17 cellular contexts compared by ENCODE assay signal in genomic region chrX:28851871-28852270, GRCh38.
A peak's percentile ranks its signal among the peaks of the same experiment; 100 is the strongest.
DNase-seq lines count a peak whose midpoint lies in the region; ATAC-seq and TF ChIP-seq lines count a peak whose summit lies in the region.
"Had no signal": no experiment of that assay in that cellular context is flagged by ENCODE, and none has a peak within 500 bp of the region (broad histone marks: within the 10 kb centered on the region; RNA-seq: fewer than 3 reads in every experiment).

No MANE protein-coding gene starts in this region.

- peak overlapping the region in 7 of 12 donors; percentile 38 to 73 (median 46) for H3K27ac ChIP-seq in heart left ventricle
- H3K27ac ChIP-seq in right atrium auricular region = peak overlapping the region in 1 of 2 donors; percentile 57
- H3K27ac ChIP-seq in layer of hippocampus (ENCODE audit: low read depth, low read length) = peak overlapping the region; percentile 0
- H3K27ac ChIP-seq: BLaER1 had no signal

- H3K4me1 ChIP-seq in heart left ventricle (peaks cover 0 to 3% (median 0%) of the 10 kb centered on the region in 12 donors), right atrium auricular region (no peaks in the 10 kb centered on the region), BE2C (no peaks in the 10 kb centered on the region)
- H3K4me1 ChIP-seq: BLaER1 had no signal

- no peak overlapping the region for H3K27ac Mint-ChIP-seq in WTC11
- H3K27ac Mint-ChIP-seq: CD4-positive, alpha-beta memory T cell had no signal

- CTCF ChIA-PET in WTC11 (lab: Charles Lee) = no interaction called here

- no peak overlapping the region for H3K4me3 Mint-ChIP-seq in WTC11
- H3K4me3 Mint-ChIP-seq: CD4-positive, alpha-beta memory T cell had no signal

- no peak for DNase-seq in heart left ventricle
- no peak for DNase-seq in right atrium auricular region (ENCODE audit: low spot score)
- peak; percentile 13 for DNase-seq in pons (ENCODE audit: low spot score)
- no peak for DNase-seq in NCI-H748 (lab: John Stamatoyannopoulos, UW; ENCODE audit: unreplicated experiment)
- no peak for DNase-seq in BE2C
- no peak for DNase-seq in WTC11 (ENCODE audit: low spot score)
- DNase-seq: Calu3; CD4-positive, alpha-beta memory T cell; GF-D8; NCI-H1105 treated with DMSO at 0.1 percent for 48 hours; NCI-H1694; NCI-H82; OCI-M1; SHP77 treated with DMSO at 0.1 percent for 48 hours had no signal

- 30 to 72% (median 53%) methylated on average over 1 of the region's 1 CpG for WGBS in heart left ventricle, 4 donors

- no peaks in the 10 kb centered on the region for H3K27me3 ChIP-seq in heart left ventricle
- H3K27me3 ChIP-seq in right atrium auricular region = no peaks in the 10 kb centered on the region
- H3K27me3 ChIP-seq in layer of hippocampus (ENCODE audit: control insufficient read depth, insufficient read depth, low read length) = no peaks in the 10 kb centered on the region
- H3K27me3 ChIP-seq in BE2C = no peaks in the 10 kb centered on the region
- H3K27me3 ChIP-seq: BLaER1 had no signal

- H3K36me3 ChIP-seq in heart left ventricle = no peaks in the 10 kb centered on the region
- no peaks in the 10 kb centered on the region for H3K36me3 ChIP-seq in right atrium auricular region
- H3K36me3 ChIP-seq in BE2C = no peaks in the 10 kb centered on the region
- H3K36me3 ChIP-seq: BLaER1 had no signal

- H3K27me3 Mint-ChIP-seq in WTC11 (ENCODE audit: low read depth) = no peaks in the 10 kb centered on the region
- H3K27me3 Mint-ChIP-seq: CD4-positive, alpha-beta memory T cell had no signal

- no peaks in the 10 kb centered on the region for H3K36me3 Mint-ChIP-seq in WTC11
- H3K36me3 Mint-ChIP-seq: CD4-positive, alpha-beta memory T cell had no signal

- H3K9me3 ChIP-seq in heart left ventricle (peaks cover 0 to 8% (median 0%) of the 10 kb centered on the region in 12 donors), right atrium auricular region (no peaks in the 10 kb centered on the region), BE2C (no peaks in the 10 kb centered on the region)

- no peaks in the 10 kb centered on the region for H3K9me3 Mint-ChIP-seq in WTC11

- H3K4me3 ChIP-seq in heart left ventricle = no peak overlapping the region
- H3K4me3 ChIP-seq in right atrium auricular region = no peak overlapping the region
- H3K4me3 ChIP-seq in BE2C (ENCODE audit: low read depth, low read length) = no peak overlapping the region
- H3K4me3 ChIP-seq: BLaER1, GM12878 had no signal

- TF ChIP-seq CTCF in heart left ventricle (IDR thresholded peaks at IDR 0.05) (no peak), right atrium auricular region (IDR thresholded peaks at IDR 0.05) (no peak), BE2C (IDR thresholded peaks at IDR 0.05; ENCODE audit: low read depth, low read length) (no peak), WTC11 (IDR thresholded peaks at IDR 0.05) (no peak)

- intact Hi-C loops in heart left ventricle (cut with DNase I) = loop anchor here in 2 of 10 donors (5.0 to 10.0 kb wide), 2 partner anchors 240 to 257 kb away; no protein-coding TSS in a partner anchor

- ATAC-seq in heart left ventricle = peak; percentile 78 to 84 (median 82)
- no peak for ATAC-seq in WTC11
- ATAC-seq: GM12878 had no signal

- peaks cover 17% of the 10 kb centered on the region for H3K4me1 Mint-ChIP-seq in WTC11
- H3K4me1 Mint-ChIP-seq: CD4-positive, alpha-beta memory T cell had no signal

- TF ChIP-seq POLR2A in heart left ventricle (IDR thresholded peaks at IDR 0.05) = no peak

- POLR2A ChIA-PET in WTC11 (lab: Charles Lee) = no interaction called here

TF ChIP-seq in WTC11, 78 proteins besides CTCF, POLR2A, EP300 and RAD21:
- TF ChIP-seq IRF2 (CRISPR knock-in tag; IDR thresholded peaks at IDR 0.05; ENCODE audit: borderline replicate concordance, low read depth) (no peak), KAT7 (CRISPR knock-in tag; IDR thresholded peaks at IDR 0.05; ENCODE audit: borderline replicate concordance) (no peak), SOX15 (CRISPR knock-in tag; IDR thresholded peaks at IDR 0.05) (no peak), FOXP4 (CRISPR knock-in tag; IDR thresholded peaks at IDR 0.05) (no peak), TCF7 (CRISPR knock-in tag; IDR thresholded peaks at IDR 0.05; ENCODE audit: low read depth) (no peak)
TF ChIP-seq in WTC11: peak in this region for 0.
